21 cellular contexts compared by ENCODE assay signal in genomic region chr20:47246061-47246460, GRCh38.
"Had no signal": no experiment of that assay in that cellular context is flagged by ENCODE, and none has a peak within 500 bp of the region (broad histone marks: within the 10 kb centered on the region; RNA-seq: fewer than 3 reads in every experiment).

No MANE protein-coding gene starts in this region.

- H3K27me3 Mint-ChIP-seq: effector memory CD8-positive, alpha-beta T cell; naive thymus-derived CD4-positive, alpha-beta T cell; T-cell had no signal

- DNase-seq: activated CD4-positive, alpha-beta T cell treated with anti-CD3 and anti-CD28 coated beads, Interleukin-2, amount 50 U/mL, for 1 hour; activated CD4-positive, CD25-positive, alpha-beta regulatory T cell treated with anti-CD3 and anti-CD28 coated beads, Interleukin-2, amount 50 U/mL, for 72 hours; activated CD8-positive, alpha-beta memory T cell treated with anti-CD3 and anti-CD28 coated beads, Interleukin-2, amount 50 U/mL, for 4 hours; activated gamma-delta T cell treated with Interleukin-2 at 50 U/mL for 16 hours; activated T-cell treated with anti-CD3 and anti-CD28 coated beads, Interleukin-2, amount 50 U/mL, for 48 hours; amniotic stem cell; effector memory CD8-positive, alpha-beta T cell; erythroblast; heart left ventricle; kidney; left ventricle myocardium inferior; mucosa of descending colon; naive thymus-derived CD4-positive, alpha-beta T cell; pancreas; stimulated activated CD4-positive, alpha-beta T cell treated with anti-CD3 and anti-CD28 coated beads, Interleukin-4, amount 100 ng/mL, for 1 hour; T-cell; testis; upper lobe of right lung had no signal

- H3K27me3 ChIP-seq: heart left ventricle, pancreas, testis, upper lobe of right lung had no signal

- H3K9me3 Mint-ChIP-seq: activated naive CD4-positive, alpha-beta T cell treated with anti-CD3 and anti-CD28 coated beads, Interleukin-2, amount 50 U/mL, for 72 hours; effector memory CD8-positive, alpha-beta T cell; naive thymus-derived CD4-positive, alpha-beta T cell; T-cell had no signal

- H3K4me3 Mint-ChIP-seq: effector memory CD8-positive, alpha-beta T cell; naive thymus-derived CD4-positive, alpha-beta T cell; T-cell had no signal

- H3K4me1 ChIP-seq: testis had no signal

- H3K9me3 ChIP-seq: heart left ventricle, left ventricle myocardium inferior, mucosa of descending colon, pancreas, testis, upper lobe of right lung had no signal

- H3K4me2 ChIP-seq: smooth muscle cell had no signal

- H3K27ac ChIP-seq: heart left ventricle, left ventricle myocardium inferior, pancreas, testis, upper lobe of right lung had no signal

- H3K27ac Mint-ChIP-seq: T-cell had no signal

- H3K4me3 ChIP-seq: heart left ventricle, left ventricle myocardium inferior, mucosa of descending colon, pancreas, smooth muscle cell, testis, upper lobe of right lung had no signal

- ATAC-seq: activated naive CD4-positive, alpha-beta T cell treated with anti-CD3 and anti-CD28 coated beads, Interleukin-2, amount 50 U/mL, for 72 hours; effector memory CD8-positive, alpha-beta T cell; heart left ventricle; mucosa of descending colon; naive thymus-derived CD4-positive, alpha-beta T cell; pancreas; sciatic nerve; T-cell; upper lobe of right lung had no signal
